ENCODE assay signal across 8 cellular contexts in the genomic region with DNA sequence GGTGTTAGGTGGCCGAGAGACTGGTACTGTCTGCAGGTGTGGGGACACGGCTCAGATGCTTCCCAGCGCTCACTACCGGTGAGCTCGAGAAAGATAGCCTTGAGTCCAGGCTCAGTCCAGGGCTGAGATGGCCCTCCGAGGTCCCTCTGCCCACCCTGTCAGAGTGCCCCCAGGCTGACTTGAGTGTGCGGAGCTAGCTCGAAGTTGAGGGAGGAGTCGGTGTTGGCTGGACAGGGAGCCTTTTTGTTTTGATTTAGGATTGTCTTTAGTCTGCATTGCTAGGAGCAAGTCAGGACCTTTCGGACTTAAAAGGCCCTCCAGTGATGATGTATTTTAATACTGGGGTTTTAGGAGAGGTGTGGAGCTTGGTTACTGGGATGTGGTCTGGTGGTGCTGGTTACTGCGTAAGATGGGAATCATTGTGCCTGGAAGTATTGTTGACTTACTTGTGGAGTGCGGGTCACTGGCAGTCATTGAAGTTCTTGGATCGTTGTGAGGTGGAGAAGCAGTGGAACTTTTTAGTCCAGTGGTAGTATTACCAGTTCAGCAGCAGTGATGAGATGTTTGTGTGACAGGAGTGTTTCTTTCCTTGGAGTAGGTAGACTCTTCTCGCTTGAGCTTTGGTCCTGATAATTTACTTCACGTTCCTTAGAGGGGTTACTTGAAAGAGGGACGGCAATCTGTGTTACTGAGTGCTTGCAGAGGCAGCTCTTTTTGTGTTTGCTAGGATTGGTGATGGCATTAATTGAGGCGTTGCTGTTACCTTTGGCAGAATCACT. TPM values are rescaled to one million over a fixed set of nuclear protein-coding genes. Genes with fewer than 3 reads are reported as not detected.
DNase-seq lines count a peak whose midpoint lies in the region; ATAC-seq lines count a peak whose summit lies in the region.

No MANE protein-coding gene starts in this region.

- intact Hi-C loops in left cardiac atrium (cut with DNase I): no loop called here
- intact Hi-C loops in sciatic nerve (cut with DNase I): loop anchor here (10.0 kb wide), 2 partner anchors 635 to 1305 kb away; no protein-coding TSS in a partner anchor

- no peak for ATAC-seq in activated T-helper 17 cell treated with anti-CD3 and anti-CD28 coated beads, Interleukin-2, amount 50 U/mL, for 72 hours (replicated peaks)
- ATAC-seq in left cardiac atrium (peak; percentile 1 to 29), sciatic nerve (peak; percentile 63), HG03095 (IDR thresholded peaks at IDR 0.05; ENCODE audit: unreplicated experiment) (no peak)

- H3K36me3 Mint-ChIP-seq in activated T-helper 17 cell treated with anti-CD3 and anti-CD28 coated beads, Interleukin-2, amount 50 U/mL, for 72 hours (ENCODE audit: low read depth): peaks cover 6% of the 10 kb centered on the region

- H3K4me3 Mint-ChIP-seq in activated T-helper 17 cell treated with anti-CD3 and anti-CD28 coated beads, Interleukin-2, amount 50 U/mL, for 72 hours: peak overlapping the region; percentile 86

- H3K27ac Mint-ChIP-seq in activated T-helper 17 cell treated with anti-CD3 and anti-CD28 coated beads, Interleukin-2, amount 50 U/mL, for 72 hours: peak overlapping the region; percentile 76

- H3K4me3 ChIP-seq in Jurkat, Clone E6-1 (ENCODE audit: low read length): peak overlapping the region; percentile 95

- H3K9me3 Mint-ChIP-seq in activated T-helper 17 cell treated with anti-CD3 and anti-CD28 coated beads, Interleukin-2, amount 50 U/mL, for 72 hours: no peaks in the 10 kb centered on the region

- peaks cover 23% of the 10 kb centered on the region for H3K4me1 Mint-ChIP-seq in activated T-helper 17 cell treated with anti-CD3 and anti-CD28 coated beads, Interleukin-2, amount 50 U/mL, for 72 hours

- DNase-seq in D341Med (ENCODE audit: low spot score) (peak; percentile 40), left cardiac atrium (no peak), sciatic nerve (ENCODE audit: low spot score) (peak; percentile 63), mesenteric fat pad (ENCODE audit: low spot score) (no peak), cortex of kidney (lab: John Stamatoyannopoulos, UW) (no peak)
- DNase-seq in Jurkat, Clone E6-1 (ENCODE audit: low read depth, low spot score): no peak

- no peaks in the 10 kb centered on the region for H3K27me3 Mint-ChIP-seq in activated T-helper 17 cell treated with anti-CD3 and anti-CD28 coated beads, Interleukin-2, amount 50 U/mL, for 72 hours

RNA-seq across cellular contexts. Expression of a gene that starts 0.6 kb away (rescaled TPM):
- polyA plus RNA-seq in Jurkat, Clone E6-1 (2012; ENCODE audit: insufficient read depth, insufficient read length): 4.1 TPM
- total RNA-seq in activated T-helper 17 cell treated with anti-CD3 and anti-CD28 coated beads, Interleukin-2, amount 50 U/mL, for 72 hours: 10 to 100 TPM in 1 of 2 donors, 1 to 10 TPM in 1; 8.9 to 12.5 TPM
- 1 to 10 TPM; 5.4 to 6.5 TPM for total RNA-seq in left cardiac atrium
- total RNA-seq in sciatic nerve: 22.1 TPM
- total RNA-seq in mesenteric fat pad: 8.0 TPM

RNA-seq across cellular contexts. Expression of a gene that starts 0.7 kb away (rescaled TPM):
- polyA plus RNA-seq in Jurkat, Clone E6-1 (2012; ENCODE audit: insufficient read depth, insufficient read length): 231 TPM
- total RNA-seq in activated T-helper 17 cell treated with anti-CD3 and anti-CD28 coated beads, Interleukin-2, amount 50 U/mL, for 72 hours: 100 to 1,000 TPM in 1 of 2 donors, 10 to 100 TPM in 1; 53.9 to 100 TPM
- 10 to 100 TPM; 43.2 to 50.6 TPM for total RNA-seq in left cardiac atrium
- 56.4 TPM for total RNA-seq in sciatic nerve
- total RNA-seq in mesenteric fat pad: 72.8 TPM

Comparison
In these comparisons a context has a peak if more than half of its experiments do, and no peak if none do; other contexts are left out.
1. DNase-seq: peak in D341Med (single experiment) and sciatic nerve (single experiment); none in Jurkat, Clone E6-1 (single experiment), left cardiac atrium (single experiment), mesenteric fat pad (single experiment) and cortex of kidney (single experiment).
2. ATAC-seq: peak in left cardiac atrium (2 of 2) and sciatic nerve (single experiment); none in activated T-helper 17 cell treated with anti-CD3 and anti-CD28 coated beads, Interleukin-2, amount 50 U/mL, for 72 hours (single experiment) and HG03095 (single experiment).